8 cellular contexts compared by ENCODE assay signal in genomic region chr9:37120840-37121335, GRCh38. TPM values are rescaled to one million over a fixed set of nuclear protein-coding genes. Genes with fewer than 3 reads are reported as not detected.
DNase-seq lines count a peak whose midpoint lies in the region; ATAC-seq, FAIRE-seq and TF ChIP-seq lines count a peak whose summit lies in the region.
"Not testable (repeated sequence)": the region's sequence is repeated elsewhere in the genome, so short reads cannot be mapped to it uniquely, and the experiment has no call there.

No MANE protein-coding gene starts in this region.

- not testable (repeated sequence) for H3K9me3 ChIP-seq in neural progenitor cell (ENCODE audit: low read depth); upper lobe of right lung

- peaks cover 23% of the 10 kb centered on the region for H3K4me1 Mint-ChIP-seq in neural progenitor cell

- H3K4me3 ChIP-seq in brain microvascular endothelial cell (ENCODE audit: low read depth, low read length) (peak overlapping the region; percentile 83), neural progenitor cell (peak overlapping the region; percentile 74), upper lobe of right lung (peak overlapping the region; percentile 96)

- peak; percentile 61 for FAIRE-seq in H54 (lab: Jason Lieb, UNC)

- not testable (repeated sequence) for H3K4me1 ChIP-seq in neural progenitor cell, upper lobe of right lung

- H3K27ac ChIP-seq in brain microvascular endothelial cell (peak overlapping the region; percentile 82), neural progenitor cell (peak overlapping the region; percentile 5), upper lobe of right lung (peak overlapping the region; percentile 97)

- DNase-seq in GM04503 (ENCODE audit: low read depth) = peak; percentile 11
- DNase-seq in H54 (ENCODE audit: insufficient read length, low spot score); upper lobe of right lung: not testable (repeated sequence)
- peak; percentile 3 for DNase-seq in SKM-1 treated with dmso at 0.1 percent for 144 hours (lab: John Stamatoyannopoulos, UW; ENCODE audit: unreplicated experiment)
- peak; percentile 24 for DNase-seq in brain microvascular endothelial cell
- DNase-seq in left cardiac atrium = peak; percentile 52
- DNase-seq in neural progenitor cell (ENCODE audit: low spot score) = peak; percentile 57

- H3K36me3 Mint-ChIP-seq in neural progenitor cell = peaks cover 10% of the 10 kb centered on the region

- not testable (repeated sequence) for H3K27me3 ChIP-seq in brain microvascular endothelial cell (replicated peaks); neural progenitor cell; upper lobe of right lung

- H3K36me3 ChIP-seq in brain microvascular endothelial cell (replicated peaks); neural progenitor cell; upper lobe of right lung: not testable (repeated sequence)

- peak; percentile 2 for ATAC-seq in HG03558 (IDR thresholded peaks at IDR 0.05; ENCODE audit: extremely low read depth, unreplicated experiment)
- ATAC-seq in left cardiac atrium = peak; percentile 47 to 57
- ATAC-seq in upper lobe of right lung = peak; percentile 48

- not testable (repeated sequence) for TF ChIP-seq CTCF in brain microvascular endothelial cell (IDR thresholded peaks at IDR 0.05; ENCODE audit: low read depth, low read length, missing control alignments); neural progenitor cell (IDR thresholded peaks at IDR 0.05); upper lobe of right lung (IDR thresholded peaks at IDR 0.05)

- not testable (repeated sequence) for TF ChIP-seq POLR2A in H54 (IDR thresholded peaks at IDR 0.05; ENCODE audit: low read depth, low read length)

- H3K9me3 Mint-ChIP-seq in neural progenitor cell = not testable (repeated sequence)

- H3K4me2 ChIP-seq in neural progenitor cell = peak overlapping the region; percentile 92

- H3F3A ChIP-seq in neural progenitor cell (ENCODE audit: low read depth) = not testable (repeated sequence)

- peak overlapping the region; percentile 6 for H3K27ac Mint-ChIP-seq in neural progenitor cell

- in situ Hi-C loops in brain microvascular endothelial cell (cut with HindIII; ENCODE audit: low pct_ligation_motif_present, low sequenced_read_pairs) = not testable (repeated sequence)

- peak overlapping the region; percentile 92 for H2AFZ ChIP-seq in neural progenitor cell (replicated peaks)

- peaks cover 51% of the 10 kb centered on the region for H3K79me2 ChIP-seq in neural progenitor cell (ENCODE audit: low read depth)

- peak overlapping the region; percentile 49 for H3K9ac ChIP-seq in neural progenitor cell

- H3K4me3 Mint-ChIP-seq in neural progenitor cell = peak overlapping the region; percentile 96

- intact Hi-C loops in left cardiac atrium (cut with DNase I) = loop anchor here in 1 of 2 donors (2.0 kb wide), 1 partner anchor 42 kb away; no protein-coding TSS in a partner anchor
- intact Hi-C loops in upper lobe of right lung (cut with DNase I) = not testable (repeated sequence)

- not testable (repeated sequence) for H4K20me1 ChIP-seq in neural progenitor cell (ENCODE audit: low read depth)

- not testable (repeated sequence) for H3K27me3 Mint-ChIP-seq in neural progenitor cell (ENCODE audit: insufficient read depth, low read depth)

RNA-seq across cellular contexts. Expression of gene ZCCHC7, which starts 0.5 kb away (rescaled TPM):
- total RNA-seq in left cardiac atrium (10 to 100 TPM; 10.3 to 13.6 TPM), neural progenitor cell (ENCODE audit: low replicate concordance) (20.0 and 27.6 TPM in 2 replicates), upper lobe of right lung (20.9 TPM)

Comparison
In these comparisons a context has a peak if more than half of its experiments do, and no peak if none do; other contexts are left out.
1. ATAC-seq: peak in every context shown above with its lines; median percentile 52 in left cardiac atrium; 48 in upper lobe of right lung; 2 in HG03558.
2. H3K27ac ChIP-seq: peak in every context shown above with its lines; median percentile 97 in upper lobe of right lung; 82 in brain microvascular endothelial cell; 5 in neural progenitor cell.